ENCODE assay signal across 16 cellular contexts in the genomic region with DNA sequence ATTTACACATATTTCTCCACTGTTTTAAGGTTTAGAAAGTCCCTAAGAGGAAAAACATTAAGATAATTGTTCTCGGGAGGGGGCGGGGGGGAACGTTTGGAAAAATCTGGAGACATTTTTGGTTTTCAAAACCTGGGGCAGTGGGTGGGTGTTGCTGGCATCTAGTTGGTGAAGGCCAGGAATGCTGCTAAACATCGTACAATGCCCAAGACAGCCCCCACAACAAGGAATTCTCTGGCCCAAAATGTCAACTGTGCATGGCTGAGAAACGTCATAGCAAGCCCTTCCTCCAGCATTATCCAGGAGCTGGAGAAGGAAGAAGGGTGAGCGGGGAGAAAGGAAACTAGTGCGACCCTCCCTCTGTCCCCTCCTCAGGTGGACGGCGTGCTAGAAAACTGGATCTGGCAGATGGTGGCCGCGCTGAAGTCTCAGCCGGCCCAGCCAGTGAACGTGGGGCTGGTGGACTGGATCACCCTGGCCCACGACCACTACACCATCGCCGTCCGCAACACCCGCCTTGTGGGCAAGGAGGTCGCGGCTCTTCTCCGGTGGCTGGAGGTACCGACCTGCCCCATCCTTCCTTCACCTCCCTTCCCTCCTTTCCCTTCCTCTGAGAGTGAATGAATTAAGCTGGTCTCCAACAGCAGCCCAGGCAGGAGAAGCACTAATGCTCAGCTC.
"Had no signal": no experiment of that assay in that cellular context is flagged by ENCODE, and none has a peak within 500 bp of the region (broad histone marks: within the 10 kb centered on the region; RNA-seq: fewer than 3 reads in every experiment).

No MANE protein-coding gene starts in this region.

- DNase-seq: cortex of kidney; effector memory CD4-positive, alpha-beta T cell; heart left ventricle; hippocampal formation; left ventricle myocardium inferior; mesendoderm; naive thymus-derived CD8-positive, alpha-beta T cell; posterior cingulate gyrus; small intestine; stimulated activated CD4-positive, alpha-beta T cell treated with anti-CD3 and anti-CD28 coated beads, Interleukin-12 subunit alpha, Interleukin-12 subunit beta, amount 100 ng/mL, for 4 hours; stimulated activated naive CD4-positive, alpha-beta T cell had no signal

- H3K27me3 Mint-ChIP-seq: naive thymus-derived CD8-positive, alpha-beta T cell had no signal

- H3K36me3 ChIP-seq: heart left ventricle, left ventricle myocardium inferior, right atrium auricular region, upper lobe of left lung, vagina had no signal

- H3K4me3 ChIP-seq: heart left ventricle, left ventricle myocardium inferior, lung, right atrium auricular region, upper lobe of left lung, vagina had no signal

- H3K27me3 ChIP-seq: heart left ventricle, right atrium auricular region, upper lobe of left lung, vagina had no signal

- H3K4me1 ChIP-seq: upper lobe of left lung, vagina had no signal

- H3K9me3 ChIP-seq: heart left ventricle, left ventricle myocardium inferior, right atrium auricular region, upper lobe of left lung, vagina had no signal

- ATAC-seq: esophagus mucosa; heart left ventricle; naive thymus-derived CD8-positive, alpha-beta T cell had no signal

- H3K27ac ChIP-seq: heart left ventricle, left ventricle myocardium inferior, right atrium auricular region, upper lobe of left lung, vagina had no signal
